Comparison of ENCODE assay signal across 8 cellular contexts in the genomic region with DNA sequence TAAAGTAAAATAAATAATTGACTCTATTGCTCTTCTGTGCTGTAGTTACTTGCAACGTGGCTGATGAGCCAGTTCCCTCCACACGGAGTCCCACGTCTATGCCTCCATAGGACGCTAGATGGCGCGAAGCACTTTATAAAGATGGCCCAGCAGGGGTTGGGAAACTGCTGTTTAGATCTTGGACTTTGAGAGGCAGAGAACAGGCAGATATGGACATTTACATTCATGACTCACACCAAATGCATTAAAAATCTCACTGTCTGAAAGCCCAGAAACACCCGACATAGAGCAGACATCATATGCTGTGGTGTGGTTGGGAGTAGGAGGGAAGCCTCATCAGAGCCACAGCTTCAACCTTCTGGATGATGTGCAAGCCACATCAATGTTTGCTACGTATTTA.
DNase-seq lines count a peak whose midpoint lies in the region; ATAC-seq and TF ChIP-seq lines count a peak whose summit lies in the region.

No MANE protein-coding gene starts in this region.

- H2AFZ ChIP-seq in neural progenitor cell (replicated peaks), result no peak overlapping the region

- no peak overlapping the region for H3K4me2 ChIP-seq in neural progenitor cell

- peak; percentile 95 for TF ChIP-seq CTCF in fibroblast of mammary gland (conservative IDR thresholded peaks at IDR 0.05; ENCODE audit: control insufficient read depth, insufficient read depth, low read depth, low read length)
- peak; percentile 97 for TF ChIP-seq CTCF in neural progenitor cell (IDR thresholded peaks at IDR 0.05)

- ATAC-seq in GM21528 (IDR thresholded peaks at IDR 0.05; ENCODE audit: low FRiP score, unreplicated experiment), result peak; percentile 96

- H3K4me3 Mint-ChIP-seq in neural progenitor cell, result no peak overlapping the region

- no peaks in the 10 kb centered on the region for H3F3A ChIP-seq in neural progenitor cell (ENCODE audit: low read depth)

- no peak overlapping the region for H3K9ac ChIP-seq in neural progenitor cell

- peaks cover under 1% of the 10 kb centered on the region for H3K4me1 ChIP-seq in neural progenitor cell

- H4K20me1 ChIP-seq in neural progenitor cell (ENCODE audit: low read depth), result no peaks in the 10 kb centered on the region

- H3K4me3 ChIP-seq in fibroblast of mammary gland (ENCODE audit: control insufficient read depth, low read depth, low read length), result no peak overlapping the region
- H3K4me3 ChIP-seq in neural progenitor cell, result no peak overlapping the region

- H3K36me3 Mint-ChIP-seq in neural progenitor cell, result no peaks in the 10 kb centered on the region

- H3K9me3 ChIP-seq in neural progenitor cell (ENCODE audit: low read depth), result no peaks in the 10 kb centered on the region

- no peaks in the 10 kb centered on the region for H3K9me3 Mint-ChIP-seq in neural progenitor cell

- H3K36me3 ChIP-seq in neural progenitor cell, result no peaks in the 10 kb centered on the region

- H3K4me1 Mint-ChIP-seq in neural progenitor cell, result peaks cover 5% of the 10 kb centered on the region

- no peaks in the 10 kb centered on the region for H3K79me2 ChIP-seq in neural progenitor cell (ENCODE audit: low read depth)

- peak; percentile 70 for DNase-seq in ELF-1 (ENCODE audit: low read depth, low spot score)
- DNase-seq in HS-5 (ENCODE audit: low read depth), result peak; percentile 8
- DNase-seq in NCI-H774 (lab: John Stamatoyannopoulos, UW), result peak; percentile 100
- DNase-seq in activated T-cell treated with anti-CD3 and anti-CD28 coated beads for 1 hour (ENCODE audit: low read depth), result peak; percentile 14
- DNase-seq in fibroblast of mammary gland (ENCODE audit: low read depth), result peak; percentile 82
- DNase-seq in neural progenitor cell (ENCODE audit: low spot score), result peak; percentile 89
- peak; percentile 79 for DNase-seq in ureter (ENCODE audit: low spot score)

- H3K27me3 ChIP-seq in neural progenitor cell, result no peaks in the 10 kb centered on the region

- peaks cover 3% of the 10 kb centered on the region for H3K27me3 Mint-ChIP-seq in neural progenitor cell (ENCODE audit: insufficient read depth, low read depth)

- H3K27ac ChIP-seq in neural progenitor cell, result no peak overlapping the region

- H3K27ac Mint-ChIP-seq in neural progenitor cell, result no peak overlapping the region

Comparison
In these comparisons a context has a peak if more than half of its experiments do, and no peak if none do; other contexts are left out.
1. DNase-seq: peak in every context shown above with its lines; median percentile 100 in NCI-H774; 89 in neural progenitor cell; 82 in fibroblast of mammary gland; 79 in ureter; 70 in ELF-1; 14 in activated T-cell treated with anti-CD3 and anti-CD28 coated beads for 1 hour; 8 in HS-5.